10 cellular contexts compared by ENCODE assay signal in the genomic region with DNA sequence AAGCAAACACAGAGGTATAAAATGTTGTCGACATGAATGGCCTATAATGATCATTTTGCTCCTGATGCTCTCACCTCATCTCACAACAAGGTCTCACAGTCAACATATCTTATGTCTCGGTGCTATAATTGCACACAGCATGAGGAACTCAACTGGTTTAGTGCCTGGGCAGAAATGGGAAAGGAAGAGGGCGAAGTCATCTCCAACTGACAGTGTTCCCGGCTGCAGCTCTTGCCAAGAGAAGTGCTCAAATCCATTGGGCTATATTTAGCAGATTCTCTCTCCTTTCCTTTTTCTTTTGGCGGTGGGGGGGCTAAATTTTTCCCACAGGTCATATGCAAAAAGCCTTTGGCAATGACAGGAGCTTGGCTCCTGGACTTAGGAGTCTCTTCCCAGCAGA. TPM values are rescaled to one million over a fixed set of nuclear protein-coding genes. Genes with fewer than 3 reads are reported as not detected.
A peak's percentile ranks its signal among the peaks of the same experiment; 100 is the strongest.
DNase-seq lines count a peak whose midpoint lies in the region; ATAC-seq and TF ChIP-seq lines count a peak whose summit lies in the region.
"Had no signal": no experiment of that assay in that cellular context is flagged by ENCODE, and none has a peak within 500 bp of the region (broad histone marks: within the 10 kb centered on the region; RNA-seq: fewer than 3 reads in every experiment).

No MANE protein-coding gene starts in this region.

- no peak overlapping the region for H3K27ac Mint-ChIP-seq in Calu3 (ENCODE audit: unreplicated experiment)

- H3K4me3 ChIP-seq in SJCRH30 (no peak overlapping the region), parathyroid adenoma (ENCODE audit: low read depth, low read length) (no peak overlapping the region), foreskin fibroblast (ENCODE audit: low read depth in 1 of 2, low read length in 2 of 2) (no peak overlapping the region)

- no TSS peak for BruUV-seq in Calu3 (replicated peaks; lab: Mats Ljungman, UMichigan)

- peaks cover 8% of the 10 kb centered on the region for H3K36me3 ChIP-seq in SJCRH30
- H3K36me3 ChIP-seq in parathyroid adenoma (ENCODE audit: control insufficient read depth, insufficient read depth, low read length) = no peaks in the 10 kb centered on the region

- peak overlapping the region; percentile 28 for H3K4me2 ChIP-seq in parathyroid adenoma (ENCODE audit: low read length)

- CTCF ChIA-PET in Calu3 (lab: Charles Lee) = interaction anchor here (0.9 to 1.3 kb wide), 2 partner anchors 396 to 478 kb away, joined by 3 to 5 read pairs; no protein-coding TSS in a partner anchor

- peak overlapping the region; percentile 15 for H3K4me3 Mint-ChIP-seq in Calu3 (ENCODE audit: low read depth, unreplicated experiment)

- no peaks in the 10 kb centered on the region for H3K9me3 Mint-ChIP-seq in Calu3 (ENCODE audit: low read depth, unreplicated experiment)

- H3K27me3 Mint-ChIP-seq in Calu3 (ENCODE audit: unreplicated experiment) = no peaks in the 10 kb centered on the region

- H3K9me3 ChIP-seq in SJCRH30 (replicated peaks) (no peaks in the 10 kb centered on the region), parathyroid adenoma (ENCODE audit: control insufficient read depth, low read length) (no peaks in the 10 kb centered on the region)

- no peak for DNase-seq in Calu3
- DNase-seq in SJCRH30 = peak in 1 of 2 experiments; percentile 37
- DNase-seq in Right ventricle myocardium superior = no peak
- no peak for DNase-seq in foreskin fibroblast
- no peak for DNase-seq in erythroblast (lab: John Stamatoyannopoulos, UW)
- no peak for DNase-seq in GM10266 (ENCODE audit: extremely low spot score)
- DNase-seq: PC-3; stimulated activated naive CD8-positive, alpha-beta T cell treated with anti-CD3 and anti-CD28 coated beads, Interleukin-15, Interleukin-2, amounts not matched to agents 100 U/mL and 50 U/mL, for 24 hours had no signal

- peaks cover 16% of the 10 kb centered on the region for H3K79me2 ChIP-seq in parathyroid adenoma

- ATAC-seq in Right ventricle myocardium superior (ENCODE audit: poor library complexity) (peak; percentile 48), HG02970 (IDR thresholded peaks at IDR 0.05; ENCODE audit: low FRiP score, unreplicated experiment) (no peak)
- ATAC-seq: PC-3; stimulated activated naive CD8-positive, alpha-beta T cell treated with anti-CD3 and anti-CD28 coated beads, Interleukin-15, Interleukin-2, amounts not matched to agents 100 U/mL and 50 U/mL, for 24 hours had no signal

- no peak overlapping the region for H2AFZ ChIP-seq in parathyroid adenoma

- peaks cover 16% of the 10 kb centered on the region for H3K4me1 Mint-ChIP-seq in Calu3 (ENCODE audit: low read depth, unreplicated experiment)

- H3K27me3 ChIP-seq in SJCRH30 = no peaks in the 10 kb centered on the region
- H3K27me3 ChIP-seq in parathyroid adenoma (ENCODE audit: control insufficient read depth, insufficient read depth, low read length) = no peaks in the 10 kb centered on the region

- no peak overlapping the region for H3K9ac ChIP-seq in parathyroid adenoma

- TF ChIP-seq CTCF in Calu3 (IDR thresholded peaks at IDR 0.05; ENCODE audit: unreplicated experiment) (no peak), parathyroid adenoma (IDR thresholded peaks at IDR 0.05) (no peak), foreskin fibroblast (IDR thresholded peaks at IDR 0.05; ENCODE audit: low read depth, low read length) (no peak), GM10266 (IDR thresholded peaks at IDR 0.05; ENCODE audit: control insufficient read depth, insufficient read depth, low read depth, missing control alignments) (no peak)

- peaks cover 50% of the 10 kb centered on the region for H3K4me1 ChIP-seq in SJCRH30
- peaks cover 9% of the 10 kb centered on the region for H3K4me1 ChIP-seq in parathyroid adenoma

- H3K27ac ChIP-seq in SJCRH30 = peak overlapping the region; percentile 19; the same call in 1 of the 2 replicates
- no peak overlapping the region for H3K27ac ChIP-seq in parathyroid adenoma

- H3K36me3 Mint-ChIP-seq in Calu3 (ENCODE audit: insufficient read depth, unreplicated experiment) = peaks cover 9% of the 10 kb centered on the region

- intact Hi-C loops in Calu3 (cut with micrococcal nuclease; ENCODE audit: unreplicated experiment) (no loop called here), Right ventricle myocardium superior (cut with DNase I) (loop anchor here (5.0 to 10.0 kb wide), 2 partner anchors 36 to 154 kb away; no protein-coding TSS in a partner anchor)

- TF ChIP-seq POLR2A in erythroblast (IDR thresholded peaks at IDR 0.05; ENCODE audit: low read length) = no peak

RNA-seq across cellular contexts. Expression of a gene that starts 53.0 kb away (rescaled TPM):
- 0.73 TPM in 2 replicates for total RNA-seq in Calu3 (2022)
- 1.7 and 2.8 TPM in 2 replicates for total RNA-seq in SJCRH30 (2014; rRNA removed; shearing (Covaris generic))
- 1.9 TPM for total RNA-seq in Right ventricle myocardium superior
